In the genomic region with DNA sequence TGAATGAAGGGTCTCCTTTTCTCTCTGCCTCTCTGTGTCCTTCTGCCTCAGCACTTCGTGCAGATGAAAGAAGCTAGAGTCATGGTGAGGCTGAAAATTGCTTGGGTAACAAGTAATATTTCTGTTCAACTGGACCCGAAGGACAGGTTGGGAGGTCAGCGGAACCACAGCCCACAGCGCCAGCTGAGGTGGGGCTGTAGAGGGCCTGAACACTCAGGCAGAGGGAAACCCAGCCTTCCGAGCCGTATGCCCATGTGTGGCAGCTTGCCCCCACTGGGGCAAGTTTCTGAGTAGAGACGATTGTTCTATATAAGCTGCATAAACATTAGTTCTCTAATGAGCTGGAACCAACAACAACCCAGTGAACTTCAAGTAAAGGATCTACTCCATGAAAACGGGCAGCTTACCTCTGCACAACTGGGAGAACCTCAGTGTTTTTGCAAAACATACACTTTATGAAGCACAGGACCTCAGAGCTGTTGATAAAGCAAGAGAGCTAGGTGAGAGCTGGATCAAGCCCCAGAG, we compare ENCODE assay signal across 1 cellular context.
TF ChIP-seq lines count a peak whose summit lies in the region.

No MANE protein-coding gene starts in this region.

TF ChIP-seq in HepG2, 621 proteins besides CTCF, POLR2A, EP300 and RAD21:
- TF ChIP-seq, protein P1, sequence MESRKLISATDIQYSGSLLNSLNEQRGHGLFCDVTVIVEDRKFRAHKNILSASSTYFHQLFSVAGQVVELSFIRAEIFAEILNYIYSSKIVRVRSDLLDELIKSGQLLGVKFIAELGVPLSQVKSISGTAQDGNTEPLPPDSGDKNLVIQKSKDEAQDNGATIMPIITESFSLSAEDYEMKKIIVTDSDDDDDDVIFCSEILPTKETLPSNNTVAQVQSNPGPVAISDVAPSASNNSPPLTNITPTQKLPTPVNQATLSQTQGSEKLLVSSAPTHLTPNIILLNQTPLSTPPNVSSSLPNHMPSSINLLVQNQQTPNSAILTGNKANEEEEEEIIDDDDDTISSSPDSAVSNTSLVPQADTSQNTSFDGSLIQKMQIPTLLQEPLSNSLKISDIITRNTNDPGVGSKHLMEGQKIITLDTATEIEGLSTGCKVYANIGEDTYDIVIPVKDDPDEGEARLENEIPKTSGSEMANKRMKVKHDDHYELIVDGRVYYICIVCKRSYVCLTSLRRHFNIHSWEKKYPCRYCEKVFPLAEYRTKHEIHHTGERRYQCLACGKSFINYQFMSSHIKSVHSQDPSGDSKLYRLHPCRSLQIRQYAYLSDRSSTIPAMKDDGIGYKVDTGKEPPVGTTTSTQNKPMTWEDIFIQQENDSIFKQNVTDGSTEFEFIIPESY (CRISPR knock-in tag; IDR thresholded peaks at IDR 0.05) = peak; percentile 86
- TF ChIP-seq, protein P2, sequence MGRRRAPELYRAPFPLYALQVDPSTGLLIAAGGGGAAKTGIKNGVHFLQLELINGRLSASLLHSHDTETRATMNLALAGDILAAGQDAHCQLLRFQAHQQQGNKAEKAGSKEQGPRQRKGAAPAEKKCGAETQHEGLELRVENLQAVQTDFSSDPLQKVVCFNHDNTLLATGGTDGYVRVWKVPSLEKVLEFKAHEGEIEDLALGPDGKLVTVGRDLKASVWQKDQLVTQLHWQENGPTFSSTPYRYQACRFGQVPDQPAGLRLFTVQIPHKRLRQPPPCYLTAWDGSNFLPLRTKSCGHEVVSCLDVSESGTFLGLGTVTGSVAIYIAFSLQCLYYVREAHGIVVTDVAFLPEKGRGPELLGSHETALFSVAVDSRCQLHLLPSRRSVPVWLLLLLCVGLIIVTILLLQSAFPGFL (CRISPR knock-in tag; IDR thresholded peaks at IDR 0.05) = no peak
- TF ChIP-seq, protein P3, sequence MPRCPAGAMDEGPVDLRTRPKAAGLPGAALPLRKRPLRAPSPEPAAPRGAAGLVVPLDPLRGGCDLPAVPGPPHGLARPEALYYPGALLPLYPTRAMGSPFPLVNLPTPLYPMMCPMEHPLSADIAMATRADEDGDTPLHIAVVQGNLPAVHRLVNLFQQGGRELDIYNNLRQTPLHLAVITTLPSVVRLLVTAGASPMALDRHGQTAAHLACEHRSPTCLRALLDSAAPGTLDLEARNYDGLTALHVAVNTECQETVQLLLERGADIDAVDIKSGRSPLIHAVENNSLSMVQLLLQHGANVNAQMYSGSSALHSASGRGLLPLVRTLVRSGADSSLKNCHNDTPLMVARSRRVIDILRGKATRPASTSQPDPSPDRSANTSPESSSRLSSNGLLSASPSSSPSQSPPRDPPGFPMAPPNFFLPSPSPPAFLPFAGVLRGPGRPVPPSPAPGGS (CRISPR knock-in tag; IDR thresholded peaks at IDR 0.05) = no peak
- TF ChIP-seq, protein P4, sequence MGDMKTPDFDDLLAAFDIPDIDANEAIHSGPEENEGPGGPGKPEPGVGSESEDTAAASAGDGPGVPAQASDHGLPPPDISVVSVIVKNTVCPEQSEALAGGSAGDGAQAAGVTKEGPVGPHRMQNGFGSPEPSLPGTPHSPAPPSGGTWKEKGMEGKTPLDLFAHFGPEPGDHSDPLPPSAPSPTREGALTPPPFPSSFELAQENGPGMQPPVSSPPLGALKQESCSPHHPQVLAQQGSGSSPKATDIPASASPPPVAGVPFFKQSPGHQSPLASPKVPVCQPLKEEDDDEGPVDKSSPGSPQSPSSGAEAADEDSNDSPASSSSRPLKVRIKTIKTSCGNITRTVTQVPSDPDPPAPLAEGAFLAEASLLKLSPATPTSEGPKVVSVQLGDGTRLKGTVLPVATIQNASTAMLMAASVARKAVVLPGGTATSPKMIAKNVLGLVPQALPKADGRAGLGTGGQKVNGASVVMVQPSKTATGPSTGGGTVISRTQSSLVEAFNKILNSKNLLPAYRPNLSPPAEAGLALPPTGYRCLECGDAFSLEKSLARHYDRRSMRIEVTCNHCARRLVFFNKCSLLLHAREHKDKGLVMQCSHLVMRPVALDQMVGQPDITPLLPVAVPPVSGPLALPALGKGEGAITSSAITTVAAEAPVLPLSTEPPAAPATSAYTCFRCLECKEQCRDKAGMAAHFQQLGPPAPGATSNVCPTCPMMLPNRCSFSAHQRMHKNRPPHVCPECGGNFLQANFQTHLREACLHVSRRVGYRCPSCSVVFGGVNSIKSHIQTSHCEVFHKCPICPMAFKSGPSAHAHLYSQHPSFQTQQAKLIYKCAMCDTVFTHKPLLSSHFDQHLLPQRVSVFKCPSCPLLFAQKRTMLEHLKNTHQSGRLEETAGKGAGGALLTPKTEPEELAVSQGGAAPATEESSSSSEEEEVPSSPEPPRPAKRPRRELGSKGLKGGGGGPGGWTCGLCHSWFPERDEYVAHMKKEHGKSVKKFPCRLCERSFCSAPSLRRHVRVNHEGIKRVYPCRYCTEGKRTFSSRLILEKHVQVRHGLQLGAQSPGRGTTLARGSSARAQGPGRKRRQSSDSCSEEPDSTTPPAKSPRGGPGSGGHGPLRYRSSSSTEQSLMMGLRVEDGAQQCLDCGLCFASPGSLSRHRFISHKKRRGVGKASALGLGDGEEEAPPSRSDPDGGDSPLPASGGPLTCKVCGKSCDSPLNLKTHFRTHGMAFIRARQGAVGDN (CRISPR knock-in tag; IDR thresholded peaks at IDR 0.05) = peak; percentile 11; the same call in 1 of the 2 replicates
- TF ChIP-seq NFE2 (CRISPR knock-in tag; IDR thresholded peaks at IDR 0.05) = no peak
- TF ChIP-seq, protein P5, sequence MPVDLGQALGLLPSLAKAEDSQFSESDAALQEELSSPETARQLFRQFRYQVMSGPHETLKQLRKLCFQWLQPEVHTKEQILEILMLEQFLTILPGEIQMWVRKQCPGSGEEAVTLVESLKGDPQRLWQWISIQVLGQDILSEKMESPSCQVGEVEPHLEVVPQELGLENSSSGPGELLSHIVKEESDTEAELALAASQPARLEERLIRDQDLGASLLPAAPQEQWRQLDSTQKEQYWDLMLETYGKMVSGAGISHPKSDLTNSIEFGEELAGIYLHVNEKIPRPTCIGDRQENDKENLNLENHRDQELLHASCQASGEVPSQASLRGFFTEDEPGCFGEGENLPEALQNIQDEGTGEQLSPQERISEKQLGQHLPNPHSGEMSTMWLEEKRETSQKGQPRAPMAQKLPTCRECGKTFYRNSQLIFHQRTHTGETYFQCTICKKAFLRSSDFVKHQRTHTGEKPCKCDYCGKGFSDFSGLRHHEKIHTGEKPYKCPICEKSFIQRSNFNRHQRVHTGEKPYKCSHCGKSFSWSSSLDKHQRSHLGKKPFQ (CRISPR knock-in tag; IDR thresholded peaks at IDR 0.05; ENCODE audit: insufficient replicate concordance) = no peak
